8 cellular contexts compared by ENCODE assay signal in genomic region chr10:6204341-6205191, GRCh38. TPM values are rescaled to one million over a fixed set of nuclear protein-coding genes. Genes with fewer than 3 reads are reported as not detected.
DNase-seq lines count a peak whose midpoint lies in the region; ATAC-seq and TF ChIP-seq lines count a peak whose summit lies in the region.

No MANE protein-coding gene starts in this region.

- no peaks in the 10 kb centered on the region for H3K9me3 Mint-ChIP-seq in central memory CD8-positive, alpha-beta T cell
- no peaks in the 10 kb centered on the region for H3K9me3 Mint-ChIP-seq in stimulated activated naive CD8-positive, alpha-beta T cell treated with anti-CD3 and anti-CD28 coated beads, Interleukin-15, amount 100 ng/mL, for 72 hours

- DNase-seq in EH (ENCODE audit: low read depth), result peak; percentile 82
- no peak for DNase-seq in MM.1S
- DNase-seq in central memory CD8-positive, alpha-beta T cell (ENCODE audit: low spot score in 2 of 2), result no peak
- peak; percentile 52 to 53 for DNase-seq in left colon
- DNase-seq in stimulated activated naive CD8-positive, alpha-beta T cell treated with anti-CD3 and anti-CD28 coated beads, Interleukin-15, amount 100 ng/mL, for 72 hours, result peak in 1 of 2 donors; percentile 19
- DNase-seq in NCI-H2107 treated with DMSO at 0.1 percent for 48 hours (lab: John Stamatoyannopoulos, UW; ENCODE audit: unreplicated experiment), result no peak

- ATAC-seq in central memory CD8-positive, alpha-beta T cell (replicated peaks; ENCODE audit: extremely low read depth, poor library complexity, severe bottlenecking), result no peak
- ATAC-seq in left colon, result no peak
- ATAC-seq in stimulated activated naive CD8-positive, alpha-beta T cell treated with anti-CD3 and anti-CD28 coated beads, Interleukin-15, amount 100 ng/mL, for 72 hours, result no peak
- ATAC-seq in HG02759 (IDR thresholded peaks at IDR 0.05; ENCODE audit: unreplicated experiment), result no peak
- ATAC-seq in HG02885 (IDR thresholded peaks at IDR 0.05; ENCODE audit: poor library complexity, unreplicated experiment), result no peak

- intact Hi-C loops in left colon (cut with DNase I, micrococcal nuclease), result loop anchor here in 1 of 2 donors (5.0 to 10.0 kb wide), 2 partner anchors 80 to 198 kb away; no protein-coding TSS in a partner anchor

- no peaks in the 10 kb centered on the region for H3K27me3 Mint-ChIP-seq in central memory CD8-positive, alpha-beta T cell
- no peaks in the 10 kb centered on the region for H3K27me3 Mint-ChIP-seq in stimulated activated naive CD8-positive, alpha-beta T cell treated with anti-CD3 and anti-CD28 coated beads, Interleukin-15, amount 100 ng/mL, for 72 hours

- H3K27me3 ChIP-seq in MM.1S (replicated peaks; ENCODE audit: insufficient read depth, low read length), result no peaks in the 10 kb centered on the region

- no peaks in the 10 kb centered on the region for H3K9me2 ChIP-seq in MM.1S (replicated peaks; ENCODE audit: insufficient read depth, low read length)

- H3K4me1 ChIP-seq in MM.1S (ENCODE audit: low read length), result no peaks in the 10 kb centered on the region

- peaks cover 10% of the 10 kb centered on the region; the same call in 1 of the 2 replicates for H3F3A ChIP-seq in MM.1S (ENCODE audit: insufficient read depth, low read length)

- H3K4me2 ChIP-seq in MM.1S (ENCODE audit: low read depth, low read length), result peak overlapping the region; percentile 91; the same call in 1 of the 2 replicates

- H4K20me1 ChIP-seq in MM.1S (ENCODE audit: insufficient read depth, low read length), result no peaks in the 10 kb centered on the region

- H3K9ac ChIP-seq in MM.1S (ENCODE audit: low read length), result no peak overlapping the region

- peak overlapping the region; percentile 91 for H3K4me3 Mint-ChIP-seq in central memory CD8-positive, alpha-beta T cell
- H3K4me3 Mint-ChIP-seq in stimulated activated naive CD8-positive, alpha-beta T cell treated with anti-CD3 and anti-CD28 coated beads, Interleukin-15, amount 100 ng/mL, for 72 hours, result peak overlapping the region; percentile 90 to 99

- no peaks in the 10 kb centered on the region for H3K36me3 ChIP-seq in MM.1S (replicated peaks; ENCODE audit: insufficient read depth, low read length)

- peak overlapping the region; percentile 82; the same call in 1 of the 2 replicates for H3K4me3 ChIP-seq in MM.1S (ENCODE audit: low read length)

- H3K79me2 ChIP-seq in MM.1S (ENCODE audit: low read length), result peaks cover 13% of the 10 kb centered on the region; the same call in 1 of the 2 replicates

- H2AFZ ChIP-seq in MM.1S (ENCODE audit: low read length), result no peak overlapping the region

- peaks cover 21% of the 10 kb centered on the region for H3K4me1 Mint-ChIP-seq in central memory CD8-positive, alpha-beta T cell
- H3K4me1 Mint-ChIP-seq in stimulated activated naive CD8-positive, alpha-beta T cell treated with anti-CD3 and anti-CD28 coated beads, Interleukin-15, amount 100 ng/mL, for 72 hours, result peaks cover 58% of the 10 kb centered on the region

- TF ChIP-seq CTCF in MM.1S (IDR thresholded peaks at IDR 0.05; ENCODE audit: low read length), result no peak

- no peaks in the 10 kb centered on the region for H3K9me3 ChIP-seq in MM.1S (replicated peaks; ENCODE audit: insufficient read depth, low read length)

- H3K36me3 Mint-ChIP-seq in central memory CD8-positive, alpha-beta T cell (ENCODE audit: insufficient read depth), result peaks cover 13% of the 10 kb centered on the region

- no peak overlapping the region for H3K27ac Mint-ChIP-seq in central memory CD8-positive, alpha-beta T cell (ENCODE audit: low read depth)
- peak overlapping the region in 1 of 2 donors; percentile 52 for H3K27ac Mint-ChIP-seq in stimulated activated naive CD8-positive, alpha-beta T cell treated with anti-CD3 and anti-CD28 coated beads, Interleukin-15, amount 100 ng/mL, for 72 hours

- H3K27ac ChIP-seq in MM.1S (ENCODE audit: low read length), result no peak overlapping the region

RNA-seq across cellular contexts. Expression of gene PFKFB3, which starts 1.8 kb away (rescaled TPM):
- total RNA-seq in left colon, result 10 to 100 TPM; 19.1 to 20.2 TPM

Comparison
In these comparisons a context has a peak if more than half of its experiments do, and no peak if none do; other contexts are left out.
1. DNase-seq: peak in EH (single experiment) and left colon (2 of 2); none in MM.1S (single experiment), central memory CD8-positive, alpha-beta T cell (0 of 2) and NCI-H2107 treated with DMSO at 0.1 percent for 48 hours (single experiment).